8 cellular contexts compared by ENCODE assay signal in the genomic region with DNA sequence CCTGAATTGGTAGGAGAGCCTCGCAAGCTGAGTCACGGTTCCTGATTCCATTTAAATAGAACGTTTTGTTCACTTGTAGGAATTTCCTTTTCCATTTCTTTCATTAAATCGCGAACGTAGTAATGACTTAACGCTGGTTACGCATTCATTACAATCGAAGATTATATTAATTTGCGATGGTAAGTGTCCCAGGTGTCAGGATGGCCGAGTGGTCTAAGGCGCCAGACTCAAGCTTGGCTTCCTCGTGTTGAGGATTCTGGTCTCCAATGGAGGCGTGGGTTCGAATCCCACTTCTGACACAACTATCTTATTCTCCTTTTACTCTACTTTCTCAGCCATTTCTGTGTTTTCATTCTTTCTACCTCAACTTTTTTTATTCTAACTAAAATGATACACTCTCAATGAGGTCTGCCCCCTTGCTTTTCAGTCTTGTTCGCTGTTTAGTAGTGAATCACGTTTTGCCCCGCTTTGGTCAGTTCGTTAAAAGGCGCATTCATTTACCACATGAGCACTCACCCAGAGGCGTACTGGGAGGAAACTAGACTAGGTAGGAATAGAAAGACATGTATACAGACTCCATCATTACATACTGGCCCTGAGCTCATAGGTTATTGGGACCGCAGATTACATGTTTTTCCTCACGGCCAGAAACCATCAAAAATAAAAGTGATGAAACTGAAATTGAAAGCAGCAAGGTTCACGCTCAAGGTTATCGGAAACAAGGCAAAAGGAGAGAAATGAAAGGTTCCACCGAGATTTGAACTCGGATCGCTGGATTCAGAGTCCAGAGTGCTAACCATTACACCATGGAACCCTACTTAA. TPM values are rescaled to one million over a fixed set of nuclear protein-coding genes. Genes with fewer than 3 reads are reported as not detected.
DNase-seq lines count a peak whose midpoint lies in the region; ATAC-seq and TF ChIP-seq lines count a peak whose summit lies in the region.

No MANE protein-coding gene starts in this region.

- H3K27ac Mint-ChIP-seq in GM23338: peak overlapping the region; percentile 91
- H3K27ac Mint-ChIP-seq in activated naive CD4-positive, alpha-beta T cell treated with anti-CD3 and anti-CD28 coated beads for 36 hours: peak overlapping the region; percentile 99

- H3K4me2 ChIP-seq in GM23338: peak overlapping the region; percentile 78

- peaks cover 9% of the 10 kb centered on the region; the same call in 1 of the 2 replicates for H3F3A ChIP-seq in GM23338 (replicated peaks; ENCODE audit: low read depth)

- ATAC-seq in GM23338: peak; percentile 72

- under 1% methylated on average over 28 of the region's 28 CpGs for WGBS in suprapubic skin

- TF ChIP-seq EP300 in suprapubic skin (IDR thresholded peaks at IDR 0.05): no peak

- no peaks in the 10 kb centered on the region; the same call in 2 of the 3 replicates for H3K36me3 Mint-ChIP-seq in GM23338 (ENCODE audit: low read depth)
- peaks cover 4% of the 10 kb centered on the region for H3K36me3 Mint-ChIP-seq in activated naive CD4-positive, alpha-beta T cell treated with anti-CD3 and anti-CD28 coated beads for 36 hours (ENCODE audit: low read depth)

- no peaks in the 10 kb centered on the region for H3K27me3 ChIP-seq in GM23338 (ENCODE audit: insufficient read depth)
- H3K27me3 ChIP-seq in neutrophil: no peaks in the 10 kb centered on the region
- H3K27me3 ChIP-seq in suprapubic skin: no peaks in the 10 kb centered on the region

- peaks cover 15% of the 10 kb centered on the region; the same call in 2 of the 3 replicates for H3K9me3 Mint-ChIP-seq in GM23338
- H3K9me3 Mint-ChIP-seq in activated naive CD4-positive, alpha-beta T cell treated with anti-CD3 and anti-CD28 coated beads for 36 hours: no peaks in the 10 kb centered on the region

- H3K79me2 ChIP-seq in GM23338 (replicated peaks; ENCODE audit: insufficient read depth): no peaks in the 10 kb centered on the region

- intact Hi-C loops in activated naive CD4-positive, alpha-beta T cell treated with anti-CD3 and anti-CD28 coated beads for 36 hours (cut with micrococcal nuclease): loop anchor here (1.0 to 10.0 kb wide), 14 partner anchors 19 to 1464 kb away; a partner anchor contains a TSS

- peak; percentile 92 for DNase-seq in DMS53 (lab: John Stamatoyannopoulos, UW)
- peak; percentile 93 for DNase-seq in GM23338 (ENCODE audit: low spot score)
- DNase-seq in LoVo (ENCODE audit: low spot score): peak; percentile 82
- peak; percentile 87 for DNase-seq in SHP77 treated with DMSO at 0.1 percent for 48 hours (lab: John Stamatoyannopoulos, UW)
- peak; percentile 87 for DNase-seq in activated naive CD4-positive, alpha-beta T cell treated with anti-CD3 and anti-CD28 coated beads for 36 hours
- DNase-seq in germinal center (ENCODE audit: low spot score): peak; percentile 19
- DNase-seq in suprapubic skin (ENCODE audit: low spot score in 2 of 2): peak in 1 of 2 donors; percentile 79

- peak overlapping the region; percentile 90 for H3K4me3 Mint-ChIP-seq in GM23338
- peak overlapping the region; percentile 93 for H3K4me3 Mint-ChIP-seq in activated naive CD4-positive, alpha-beta T cell treated with anti-CD3 and anti-CD28 coated beads for 36 hours

- H3K4me3 ChIP-seq in GM23338: peak overlapping the region; percentile 71
- peak overlapping the region; percentile 56 to 60 for H3K4me3 ChIP-seq in neutrophil (ENCODE audit: low read depth in 1 of 2, low read length in 1 of 2)
- peak overlapping the region; percentile 64 for H3K4me3 ChIP-seq in suprapubic skin

- H3K27me3 Mint-ChIP-seq in GM23338 (ENCODE audit: insufficient read depth, low read depth, poor library complexity): peaks cover 25% of the 10 kb centered on the region
- H3K27me3 Mint-ChIP-seq in activated naive CD4-positive, alpha-beta T cell treated with anti-CD3 and anti-CD28 coated beads for 36 hours (ENCODE audit: low read depth): no peaks in the 10 kb centered on the region

- CTCF ChIA-PET in activated naive CD4-positive, alpha-beta T cell treated with anti-CD3 and anti-CD28 coated beads for 36 hours (lab: Charles Lee): interaction anchor here (0.6 to 1.8 kb wide), 8 partner anchors 19 to 1046 kb away, joined by 3 to 7 read pairs (median 4); no protein-coding TSS in a partner anchor

- no peaks in the 10 kb centered on the region for H3K9me3 ChIP-seq in neutrophil
- H3K9me3 ChIP-seq in suprapubic skin: no peaks in the 10 kb centered on the region

- no peaks in the 10 kb centered on the region for H4K20me1 ChIP-seq in GM23338 (replicated peaks; ENCODE audit: insufficient read depth)

- peaks cover 10% of the 10 kb centered on the region for H3K4me1 ChIP-seq in GM23338 (ENCODE audit: insufficient read depth)
- peaks cover 60 to 63% of the 10 kb centered on the region in 2 experiments for H3K4me1 ChIP-seq in neutrophil (ENCODE audit: control insufficient read depth in 1 of 2, insufficient read depth in 1 of 2, low read depth in 1 of 2, low read length in 1 of 2)
- peaks cover 36% of the 10 kb centered on the region for H3K4me1 ChIP-seq in suprapubic skin

- H3K4me1 Mint-ChIP-seq in GM23338: peaks cover 21% of the 10 kb centered on the region
- peaks cover 40% of the 10 kb centered on the region for H3K4me1 Mint-ChIP-seq in activated naive CD4-positive, alpha-beta T cell treated with anti-CD3 and anti-CD28 coated beads for 36 hours (ENCODE audit: low read depth)

- H3K36me3 ChIP-seq in GM23338 (ENCODE audit: insufficient read depth) (no peaks in the 10 kb centered on the region), neutrophil (no peaks in the 10 kb centered on the region), suprapubic skin (no peaks in the 10 kb centered on the region)

- TF ChIP-seq POLR2A in suprapubic skin (IDR thresholded peaks at IDR 0.05): no peak

- H2AFZ ChIP-seq in GM23338: peak overlapping the region; percentile 84

- no peak for TF ChIP-seq CTCF in GM23338 (conservative IDR thresholded peaks at IDR 0.05; ENCODE audit: low read depth in 2 of 2)
- no peak for TF ChIP-seq CTCF in neutrophil (IDR thresholded peaks at IDR 0.05)
- no peak for TF ChIP-seq CTCF in suprapubic skin (IDR thresholded peaks at IDR 0.05)

- no peaks in the 10 kb centered on the region for H3K9me2 ChIP-seq in GM23338 (ENCODE audit: insufficient read depth)

- H3K27ac ChIP-seq in GM23338 (ENCODE audit: low read depth) (peak overlapping the region; percentile 73; the same call in 1 of the 2 replicates), neutrophil (peak overlapping the region; percentile 65), suprapubic skin (peak overlapping the region; percentile 83)

TF ChIP-seq in GM23338, 12 proteins besides CTCF, POLR2A, EP300 and RAD21:
- TF ChIP-seq, protein P1, sequence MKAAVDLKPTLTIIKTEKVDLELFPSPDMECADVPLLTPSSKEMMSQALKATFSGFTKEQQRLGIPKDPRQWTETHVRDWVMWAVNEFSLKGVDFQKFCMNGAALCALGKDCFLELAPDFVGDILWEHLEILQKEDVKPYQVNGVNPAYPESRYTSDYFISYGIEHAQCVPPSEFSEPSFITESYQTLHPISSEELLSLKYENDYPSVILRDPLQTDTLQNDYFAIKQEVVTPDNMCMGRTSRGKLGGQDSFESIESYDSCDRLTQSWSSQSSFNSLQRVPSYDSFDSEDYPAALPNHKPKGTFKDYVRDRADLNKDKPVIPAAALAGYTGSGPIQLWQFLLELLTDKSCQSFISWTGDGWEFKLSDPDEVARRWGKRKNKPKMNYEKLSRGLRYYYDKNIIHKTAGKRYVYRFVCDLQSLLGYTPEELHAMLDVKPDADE (IDR thresholded peaks at IDR 0.05): peak; percentile 46; the same call in 1 of the 2 replicates
- TF ChIP-seq EZH2phosphoT487 (IDR thresholded peaks at IDR 0.05; ENCODE audit: unreplicated experiment) (no peak), CREB1 (CRISPR knock-in tag; IDR thresholded peaks at IDR 0.05; ENCODE audit: low read depth) (0 out of 2 replicates have a peak, but pooled peaks have one; percentile 33)

RNA-seq across cellular contexts. Expression of a gene that starts 17.3 kb away (rescaled TPM):
- total RNA-seq in GM23338 (2014; rRNA removed; shearing (Covaris generic)): 98.4 and 127 TPM in 2 replicates
- 43.1 and 47.9 TPM in 2 replicates for polyA plus RNA-seq in GM23338 (2016; fragmentation: Nextera tagmentation; extraction: Ambion mirVana)
- total RNA-seq in activated naive CD4-positive, alpha-beta T cell treated with anti-CD3 and anti-CD28 coated beads for 36 hours: 10 to 100 TPM; 35.8 to 41.4 TPM
- 10 to 100 TPM; 30.0 to 48.0 (median 40.2) TPM for total RNA-seq in suprapubic skin
